ENCODE assay signal across 19 cellular contexts in genomic region chr2:26579723-26580040, GRCh38.
"Had no signal": no experiment of that assay in that cellular context is flagged by ENCODE, and none has a peak within 500 bp of the region (broad histone marks: within the 10 kb centered on the region; RNA-seq: fewer than 3 reads in every experiment).

No MANE protein-coding gene starts in this region.

- H3K4me3 ChIP-seq: coronary artery, dorsolateral prefrontal cortex, esophagus squamous epithelium, gastrocnemius medialis, heart right ventricle, left lung, lower lobe of right lung, mucosa of descending colon had no signal

- H3K27ac ChIP-seq: coronary artery, dorsolateral prefrontal cortex, esophagus squamous epithelium, gastrocnemius medialis, heart right ventricle, left lung, lower lobe of right lung had no signal

- H3K4me1 ChIP-seq: gastrocnemius medialis, heart right ventricle, left lung, lower lobe of right lung had no signal

- DNase-seq: dermis blood vessel endothelial cell; effector CD4-positive, alpha-beta T cell; effector memory CD4-positive, alpha-beta T cell; esophagus squamous epithelium; foreskin fibroblast; foreskin melanocyte; gastrocnemius medialis; heart right ventricle; hippocampal formation; left cardiac atrium; left ventricle myocardium superior; lower lobe of right lung; mesenchymal stem cell had no signal

- H3K9me3 Mint-ChIP-seq: mesothelial cell of epicardium had no signal

- H3K36me3 ChIP-seq: esophagus squamous epithelium, gastrocnemius medialis, heart right ventricle, left lung, lower lobe of right lung had no signal

- H3K4me3 Mint-ChIP-seq: mesothelial cell of epicardium had no signal

- H3K9me3 ChIP-seq: esophagus squamous epithelium, gastrocnemius medialis, heart right ventricle, left lung, lower lobe of right lung, mucosa of descending colon had no signal

- H3K27ac Mint-ChIP-seq: mesothelial cell of epicardium had no signal

- H3K4me1 Mint-ChIP-seq: mesothelial cell of epicardium had no signal

- ATAC-seq: esophagus mucosa, gastrocnemius medialis, heart right ventricle, left cardiac atrium, left lung, left ventricle myocardium superior, lower lobe of right lung, mucosa of descending colon had no signal

- H3K36me3 Mint-ChIP-seq: mesothelial cell of epicardium had no signal
